Comparison of ENCODE assay signal across 7 cellular contexts in the genomic region with DNA sequence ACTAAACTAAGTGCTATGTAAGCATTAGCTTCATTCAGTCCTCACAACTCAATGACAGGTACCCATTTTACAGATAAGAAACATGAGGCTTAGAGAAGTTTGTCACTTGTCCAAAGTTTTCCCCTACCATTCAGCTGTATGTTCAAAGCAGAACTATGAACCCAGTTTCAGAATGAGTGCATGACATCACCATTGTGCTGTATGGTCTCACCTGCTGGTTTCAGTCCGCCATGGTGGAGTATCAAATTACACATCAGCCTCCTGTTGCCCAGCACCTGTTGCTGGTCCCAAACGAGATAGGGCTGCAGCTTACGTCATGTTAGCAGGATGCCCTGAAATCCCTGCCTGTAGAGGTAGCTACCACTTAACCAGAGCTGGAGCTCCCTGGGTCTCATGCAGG.
DNase-seq lines count a peak whose midpoint lies in the region; ATAC-seq lines count a peak whose summit lies in the region.

No MANE protein-coding gene starts in this region.

- H2BK15ac ChIP-seq in mesendoderm (replicated peaks; ENCODE audit: low read depth), result no peak overlapping the region

- no peaks in the 10 kb centered on the region for H3K36me3 ChIP-seq in mesendoderm (ENCODE audit: control insufficient read depth, insufficient read depth, low read length)

- no peak overlapping the region for H3K9ac ChIP-seq in mesendoderm (ENCODE audit: low read length)

- H4K8ac ChIP-seq in mesendoderm (ENCODE audit: low read depth, low read length), result no peak overlapping the region

- ATAC-seq in GM19324 (IDR thresholded peaks at IDR 0.05; ENCODE audit: low FRiP score, unreplicated experiment) (peak; percentile 80), HG02759 (IDR thresholded peaks at IDR 0.05; ENCODE audit: unreplicated experiment) (peak; percentile 80)

- DNase-seq in NCI-H1105 (lab: John Stamatoyannopoulos, UW), result peak; percentile 57
- DNase-seq in mesendoderm, result peak; percentile 56
- no peak for DNase-seq in medulla oblongata (ENCODE audit: extremely low spot score)
- no peak for DNase-seq in NCI-H1694 treated with DMSO at 0.1 percent for 48 hours (lab: John Stamatoyannopoulos, UW)
- no peak for DNase-seq in iPS-NIHi7 (ENCODE audit: extremely low spot score)

- no peaks in the 10 kb centered on the region for H3K79me2 ChIP-seq in mesendoderm (ENCODE audit: control insufficient read depth, insufficient read depth, low read length)

- H3K4me3 ChIP-seq in mesendoderm (ENCODE audit: low read length), result no peak overlapping the region

- H3K4me2 ChIP-seq in mesendoderm (ENCODE audit: low read length), result no peak overlapping the region

- no peak overlapping the region for H3K56ac ChIP-seq in mesendoderm (ENCODE audit: low read length)

- no peak overlapping the region for H3K23ac ChIP-seq in mesendoderm (ENCODE audit: low read length)

- no peak overlapping the region for H2BK120ac ChIP-seq in mesendoderm (ENCODE audit: low read depth, low read length)

- no peak overlapping the region for H3K27ac ChIP-seq in mesendoderm (ENCODE audit: low read depth, low read length)

- H3K18ac ChIP-seq in mesendoderm (ENCODE audit: low read length), result no peak overlapping the region

- no peak overlapping the region for H4K5ac ChIP-seq in mesendoderm (ENCODE audit: low read length)

- H3K4me1 ChIP-seq in mesendoderm (ENCODE audit: control insufficient read depth, low read depth, low read length), result no peaks in the 10 kb centered on the region

- no peaks in the 10 kb centered on the region for H3K27me3 ChIP-seq in mesendoderm (ENCODE audit: insufficient read depth, low read length, poor library complexity)

- no peak overlapping the region for H2AK5ac ChIP-seq in mesendoderm (ENCODE audit: low read length)

- no peak overlapping the region for H2BK5ac ChIP-seq in mesendoderm (ENCODE audit: low read length)

- no peaks in the 10 kb centered on the region for H3K79me1 ChIP-seq in mesendoderm (ENCODE audit: low read length)

- WGBS in mesendoderm (ENCODE audit: extremely low coverage, insufficient coverage, low lambda C conversion rate), result no CpG with 5 or more reads among the region's 3 CpGs

- no peak overlapping the region for H3K4ac ChIP-seq in mesendoderm (ENCODE audit: low read depth, low read length)

Comparison
In these comparisons a context has a peak if more than half of its experiments do, and no peak if none do; other contexts are left out.
1. DNase-seq: peak in NCI-H1105 (single experiment) and mesendoderm (single experiment); none in medulla oblongata (single experiment), NCI-H1694 treated with DMSO at 0.1 percent for 48 hours (single experiment) and iPS-NIHi7 (single experiment).